In genomic region chr20:24937579-24937978, GRCh38 we compare ENCODE assay signal across 34 cellular contexts. TPM values are rescaled to one million over a fixed set of nuclear protein-coding genes. Genes with fewer than 3 reads are reported as not detected.
"Had no signal": no experiment of that assay in that cellular context is flagged by ENCODE, and none has a peak within 500 bp of the region (broad histone marks: within the 10 kb centered on the region; RNA-seq: fewer than 3 reads in every experiment).

No MANE protein-coding gene starts in this region.

- DNase-seq: cortex of kidney; effector CD4-positive, alpha-beta T cell; foreskin keratinocyte; heart left ventricle; left cardiac atrium; left lung; mesenchymal stem cell; naive thymus-derived CD4-positive, alpha-beta T cell; psoas muscle; right cardiac atrium; stimulated activated CD4-positive, alpha-beta T cell treated with anti-CD3 and anti-CD28 coated beads, Interleukin-15, amount 100 ng/mL, for 24 hours; stimulated activated CD4-positive, alpha-beta T cell treated with anti-CD3 and anti-CD28 coated beads, Interleukin-2, amount 100 ng/mL, for 48 hours; stimulated activated naive B cell treated with anti-CD40 and anti-IgM and Interleukin-4, amounts not matched to agents 10 μg/mL and 1 μg/mL and 100 μg/mL, for 72 hours; upper lobe of left lung; uterus had no signal

- ATAC-seq: foreskin keratinocyte; gastroesophageal sphincter; heart left ventricle; left cardiac atrium; left lung; naive thymus-derived CD4-positive, alpha-beta T cell; psoas muscle; right cardiac atrium; stimulated activated naive B cell treated with anti-CD40 and anti-IgM and Interleukin-4, amounts not matched to agents 10 μg/mL and 1 μg/mL and 100 μg/mL, for 72 hours had no signal

- H3K4me3 ChIP-seq: esophagus muscularis mucosa, gastroesophageal sphincter, heart left ventricle, hepatocyte, left lung, neural progenitor cell, psoas muscle, skin epidermis, thoracic aorta, tibial nerve, upper lobe of left lung, uterus had no signal

- H3K27me3 Mint-ChIP-seq: naive thymus-derived CD4-positive, alpha-beta T cell; stimulated activated naive CD8-positive, alpha-beta T cell treated with anti-CD3 and anti-CD28 coated beads, Interleukin-15, Interleukin-2, amounts not matched to agents 100 ng/mL and 50 ng/mL, for 24 hours had no signal

- H3K27ac ChIP-seq: esophagus muscularis mucosa, foreskin keratinocyte, gastroesophageal sphincter, heart left ventricle, hepatocyte, left lung, neural progenitor cell, psoas muscle, skin epidermis, thoracic aorta, tibial nerve, upper lobe of left lung, uterus had no signal

- H3K9ac ChIP-seq: neural progenitor cell had no signal

- H3K4me3 Mint-ChIP-seq: mesothelial cell of epicardium; naive thymus-derived CD4-positive, alpha-beta T cell; nephron; neural progenitor cell; stimulated activated naive B cell treated with anti-CD40 and anti-IgM and Interleukin-4, amounts not matched to agents 10 μg/mL and 1 μg/mL and 100 μg/mL, for 72 hours; stimulated activated naive CD8-positive, alpha-beta T cell treated with anti-CD3 and anti-CD28 coated beads, Interleukin-15, Interleukin-2, amounts not matched to agents 100 ng/mL and 50 ng/mL, for 24 hours had no signal

- H3K4me1 Mint-ChIP-seq: mesothelial cell of epicardium, nephron, neural progenitor cell had no signal

- H3K27me3 ChIP-seq: esophagus muscularis mucosa, foreskin keratinocyte, gastroesophageal sphincter, heart left ventricle, hepatocyte, left lung, neural progenitor cell, tibial nerve, upper lobe of left lung, uterus had no signal

- H3K36me3 Mint-ChIP-seq: mesothelial cell of epicardium, neural progenitor cell had no signal

- H3K4me1 ChIP-seq: esophagus muscularis mucosa, foreskin keratinocyte, gastroesophageal sphincter, left lung, neural progenitor cell, psoas muscle, tibial nerve, upper lobe of left lung, uterus had no signal

- H3K36me3 ChIP-seq: esophagus muscularis mucosa, gastroesophageal sphincter, heart left ventricle, left lung, neural progenitor cell, thoracic aorta, tibial nerve, upper lobe of left lung, uterus had no signal

- H3K27ac Mint-ChIP-seq: mesothelial cell of epicardium; naive thymus-derived CD4-positive, alpha-beta T cell; nephron; neural progenitor cell; stimulated activated naive B cell treated with anti-CD40 and anti-IgM and Interleukin-4, amounts not matched to agents 10 μg/mL and 1 μg/mL and 100 μg/mL, for 72 hours; stimulated activated naive CD8-positive, alpha-beta T cell treated with anti-CD3 and anti-CD28 coated beads, Interleukin-15, Interleukin-2, amounts not matched to agents 100 ng/mL and 50 ng/mL, for 24 hours had no signal

- H3K9me3 ChIP-seq: thoracic aorta, upper lobe of left lung, uterus had no signal

RNA-seq across cellular contexts. Expression of gene CST7, which starts 11.5 kb away (rescaled TPM):
- total RNA-seq: chondrocyte, dermis microvascular lymphatic vessel endothelial cell, endothelial cell of umbilical vein, epithelial cell of proximal tubule, fibroblast of lung, foreskin keratinocyte, hepatocyte, kidney epithelial cell, lung microvascular endothelial cell, mesothelial cell of epicardium, osteoblast, renal cortical epithelial cell had no signal
- polyA plus RNA-seq: endothelial cell of umbilical vein, fibroblast of lung, foreskin keratinocyte, hepatocyte had no signal
